8 cellular contexts compared by ENCODE assay signal in genomic region chr10:103772096-103772845, GRCh38.
DNase-seq lines count a peak whose midpoint lies in the region; TF ChIP-seq lines count a peak whose summit lies in the region.

No MANE protein-coding gene starts in this region.

- H3K4me1 Mint-ChIP-seq in dendritic cell treated with granulocyte-macrophage colony-stimulating factor and Interleukin-4, amounts not matched to agents 40 ng/mL and 50 ng/mL, for 4 days (ENCODE audit: low read depth) = peaks cover 33% of the 10 kb centered on the region

- H3K27me3 ChIP-seq in GM06990 (replicated peaks; ENCODE audit: control insufficient read depth, insufficient read depth, low read length) (no peaks in the 10 kb centered on the region), H7 (ENCODE audit: control insufficient read depth, insufficient read depth, low read length) (no peaks in the 10 kb centered on the region)

- peaks cover 26% of the 10 kb centered on the region for H3K27me3 Mint-ChIP-seq in dendritic cell treated with granulocyte-macrophage colony-stimulating factor and Interleukin-4, amounts not matched to agents 40 ng/mL and 50 ng/mL, for 4 days

- peak overlapping the region; percentile 85 for H3K4me3 Mint-ChIP-seq in dendritic cell treated with granulocyte-macrophage colony-stimulating factor and Interleukin-4, amounts not matched to agents 40 ng/mL and 50 ng/mL, for 4 days

- peak; percentile 57 for DNase-seq in GM06990 (ENCODE audit: extremely low read depth, insufficient read length)
- DNase-seq in H7 = peak; percentile 93
- peak; percentile 48 for DNase-seq in MV-4-11 (lab: John Stamatoyannopoulos, UW)
- DNase-seq in activated CD4-positive, alpha-beta T cell treated with anti-CD3 and anti-CD28 coated beads for 1 hour = peak; percentile 24
- peak; percentile 82 to 95 for DNase-seq in lower leg skin (ENCODE audit: low spot score in 2 of 2)
- DNase-seq in stimulated activated CD4-positive, alpha-beta T cell treated with anti-CD3 and anti-CD28 coated beads, TNF-alpha, amount 100 ng/mL, for 48 hours (ENCODE audit: low read depth in 3 of 3) = peak in 2 of 3 donors; percentile 32 to 51
- DNase-seq in cortex of kidney (lab: John Stamatoyannopoulos, UW) = no peak

- no peaks in the 10 kb centered on the region for H3K9me3 Mint-ChIP-seq in dendritic cell treated with granulocyte-macrophage colony-stimulating factor and Interleukin-4, amounts not matched to agents 40 ng/mL and 50 ng/mL, for 4 days

- no peaks in the 10 kb centered on the region for H3K36me3 ChIP-seq in GM06990 (ENCODE audit: control insufficient read depth, insufficient read depth, low read length)
- no peaks in the 10 kb centered on the region for H3K36me3 ChIP-seq in H7 (replicated peaks; ENCODE audit: control insufficient read depth, insufficient read depth, low read length)

- TF ChIP-seq CTCF in GM06990 (IDR thresholded peaks at IDR 0.05; ENCODE audit: insufficient read depth, low read length, poor library complexity, severe bottlenecking) (no peak), lower leg skin (IDR thresholded peaks at IDR 0.05) (no peak)

- whole genome bisulfite sequencing in lower leg skin, 2 donors = 1 to 6% methylated on average over 17 to 28 of the region's 28 CpGs

- intact Hi-C loops in dendritic cell treated with granulocyte-macrophage colony-stimulating factor and Interleukin-4, amounts not matched to agents 40 ng/mL and 50 ng/mL, for 4 days (cut with micrococcal nuclease) = no loop called here
- intact Hi-C loops in lower leg skin (cut with DNase I; ENCODE audit: low total_unique reads) = no loop called here

- H3K36me3 Mint-ChIP-seq in dendritic cell treated with granulocyte-macrophage colony-stimulating factor and Interleukin-4, amounts not matched to agents 40 ng/mL and 50 ng/mL, for 4 days (ENCODE audit: low read depth) = no peaks in the 10 kb centered on the region

- no peak for TF ChIP-seq POLR2A in lower leg skin (IDR thresholded peaks at IDR 0.05)

- H3K27ac Mint-ChIP-seq in dendritic cell treated with granulocyte-macrophage colony-stimulating factor and Interleukin-4, amounts not matched to agents 40 ng/mL and 50 ng/mL, for 4 days = peak overlapping the region; percentile 67

- H3K4me3 ChIP-seq in GM06990 (replicated peaks; ENCODE audit: low read depth, low read length) = peak overlapping the region; percentile 66
- peak overlapping the region; percentile 52 for H3K4me3 ChIP-seq in H7 (ENCODE audit: insufficient read depth, low read depth, low read length)
- H3K4me3 ChIP-seq in lower leg skin (ENCODE audit: low read depth, poor library complexity, severe bottlenecking) = no peak overlapping the region
